10 cellular contexts compared by ENCODE assay signal in the genomic region with DNA sequence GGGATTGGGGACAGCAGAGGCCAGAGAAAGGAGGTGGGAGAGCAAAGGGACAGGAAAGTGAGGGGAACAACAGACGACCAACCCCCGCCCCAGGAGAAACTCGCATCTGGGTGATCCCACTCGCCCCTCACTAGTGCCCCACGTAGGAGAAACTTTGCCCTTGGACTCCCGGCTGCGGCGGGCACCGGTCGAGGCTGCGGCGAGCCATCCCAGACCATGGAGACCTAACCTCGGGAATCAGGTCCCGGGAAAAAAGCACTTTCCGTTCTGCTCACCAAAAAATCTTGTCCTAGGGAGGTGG. TPM values are rescaled to one million over a fixed set of nuclear protein-coding genes. Genes with fewer than 3 reads are reported as not detected.
DNase-seq lines count a peak whose midpoint lies in the region; ATAC-seq and TF ChIP-seq lines count a peak whose summit lies in the region.
"Had no signal": no experiment of that assay in that cellular context is flagged by ENCODE, and none has a peak within 500 bp of the region (broad histone marks: within the 10 kb centered on the region; RNA-seq: fewer than 3 reads in every experiment).

No MANE protein-coding gene starts in this region.

- peaks cover 83 to 97% of the 10 kb centered on the region in 2 experiments for H3K27me3 ChIP-seq in mesenchymal stem cell (ENCODE audit: control insufficient read depth in 1 of 2, insufficient read depth in 1 of 2, low read length in 2 of 2)
- peaks cover 100% of the 10 kb centered on the region for H3K27me3 ChIP-seq in transverse colon

- peaks cover 0 to 4% of the 10 kb centered on the region in 2 experiments for H3K36me3 ChIP-seq in mesenchymal stem cell (ENCODE audit: control insufficient read depth in 1 of 2, insufficient read depth in 2 of 2, low read depth in 1 of 2, low read length in 2 of 2)
- no peaks in the 10 kb centered on the region for H3K36me3 ChIP-seq in transverse colon

- no peak for TF ChIP-seq POLR2A in transverse colon (IDR thresholded peaks at IDR 0.05)

- no peak overlapping the region for H2BK120ac ChIP-seq in mesenchymal stem cell (ENCODE audit: low read depth, low read length)

- H3K23ac ChIP-seq in mesenchymal stem cell (ENCODE audit: low read length in 2 of 2), result no peak overlapping the region

- H4K8ac ChIP-seq in mesenchymal stem cell (ENCODE audit: low read length), result no peak overlapping the region

- no peak overlapping the region for H2AK5ac ChIP-seq in mesenchymal stem cell (ENCODE audit: low read length, severe bottlenecking)

- H3K27ac ChIP-seq in mesenchymal stem cell (ENCODE audit: low read length, poor library complexity, severe bottlenecking), result no peak overlapping the region
- H3K27ac ChIP-seq in transverse colon, result peak overlapping the region; percentile 71 to 82 (median 74)
- H3K27ac ChIP-seq: GM23248 had no signal

- H3K14ac ChIP-seq in mesenchymal stem cell (ENCODE audit: low read length in 2 of 2), result no peak overlapping the region

- H3K4me2 ChIP-seq in mesenchymal stem cell (ENCODE audit: low read length, poor library complexity, severe bottlenecking), result no peak overlapping the region

- no peaks in the 10 kb centered on the region for H3K79me1 ChIP-seq in mesenchymal stem cell (replicated peaks; ENCODE audit: low read length, poor library complexity, severe bottlenecking)

- in situ Hi-C loops in transverse colon (cut with MboI; ENCODE audit: low pct_ligation_motif_present in 1 of 4, low pct_unique_long_range_greater_than_20kb in 1 of 4, low sequenced_read_pairs in 3 of 4), result no loop called here

- no peak overlapping the region for H2AFZ ChIP-seq in mesenchymal stem cell (ENCODE audit: low read depth, low read length)

- H3K4me1 Mint-ChIP-seq in activated naive CD4-positive, alpha-beta T cell treated with anti-CD3 and anti-CD28 coated beads, Interleukin-2, amount 50 U/mL, for 24 hours, result peaks cover 43% of the 10 kb centered on the region
- peaks cover 44% of the 10 kb centered on the region for H3K4me1 Mint-ChIP-seq in activated naive CD8-positive, alpha-beta T cell treated with anti-CD3 and anti-CD28 coated beads, Interleukin-2, amount 50 U/mL, for 24 hours

- peak overlapping the region; percentile 96 for H3K27ac Mint-ChIP-seq in activated naive CD4-positive, alpha-beta T cell treated with anti-CD3 and anti-CD28 coated beads, Interleukin-2, amount 50 U/mL, for 24 hours
- peak overlapping the region; percentile 94 for H3K27ac Mint-ChIP-seq in activated naive CD8-positive, alpha-beta T cell treated with anti-CD3 and anti-CD28 coated beads, Interleukin-2, amount 50 U/mL, for 24 hours

- no peaks in the 10 kb centered on the region for H3K9me3 Mint-ChIP-seq in activated naive CD4-positive, alpha-beta T cell treated with anti-CD3 and anti-CD28 coated beads, Interleukin-2, amount 50 U/mL, for 24 hours
- H3K9me3 Mint-ChIP-seq in activated naive CD8-positive, alpha-beta T cell treated with anti-CD3 and anti-CD28 coated beads, Interleukin-2, amount 50 U/mL, for 24 hours, result no peaks in the 10 kb centered on the region

- no peaks in the 10 kb centered on the region for H3K27me3 Mint-ChIP-seq in activated naive CD4-positive, alpha-beta T cell treated with anti-CD3 and anti-CD28 coated beads, Interleukin-2, amount 50 U/mL, for 24 hours
- H3K27me3 Mint-ChIP-seq in activated naive CD8-positive, alpha-beta T cell treated with anti-CD3 and anti-CD28 coated beads, Interleukin-2, amount 50 U/mL, for 24 hours, result no peaks in the 10 kb centered on the region

- TF ChIP-seq CTCF in transverse colon (IDR thresholded peaks at IDR 0.05), result no peak

- H3K18ac ChIP-seq in mesenchymal stem cell (ENCODE audit: low read depth in 1 of 2, low read length in 2 of 2), result no peak overlapping the region

- intact Hi-C loops in transverse colon (cut with DNase I; ENCODE audit: low total_unique reads), result no loop called here

- no peak overlapping the region for H2BK12ac ChIP-seq in mesenchymal stem cell (ENCODE audit: low read length in 2 of 2)

- no peak overlapping the region for H2BK15ac ChIP-seq in mesenchymal stem cell (ENCODE audit: low read depth, poor library complexity, severe bottlenecking)

- peaks cover 21% of the 10 kb centered on the region for H3K36me3 Mint-ChIP-seq in activated naive CD4-positive, alpha-beta T cell treated with anti-CD3 and anti-CD28 coated beads, Interleukin-2, amount 50 U/mL, for 24 hours
- peaks cover 44% of the 10 kb centered on the region for H3K36me3 Mint-ChIP-seq in activated naive CD8-positive, alpha-beta T cell treated with anti-CD3 and anti-CD28 coated beads, Interleukin-2, amount 50 U/mL, for 24 hours (ENCODE audit: low read depth)

- TF ChIP-seq EP300 in transverse colon (IDR thresholded peaks at IDR 0.05; ENCODE audit: low read depth), result no peak

- H3K4me1 ChIP-seq in mesenchymal stem cell (ENCODE audit: control insufficient read depth, insufficient read depth, low read depth, low read length) (peaks cover 61% of the 10 kb centered on the region), transverse colon (peaks cover 12 to 72% (median 67%) of the 10 kb centered on the region in 4 donors)

- H3K4me3 ChIP-seq in mesenchymal stem cell (ENCODE audit: insufficient read depth in 1 of 2, low read depth in 1 of 2, low read length in 2 of 2) (peak overlapping the region in 1 of 2 experiments; percentile 24), transverse colon (peak overlapping the region in 3 of 4 donors; percentile 36 to 64 (median 51))
- H3K4me3 ChIP-seq: GM23248 had no signal

- H3K4me3 Mint-ChIP-seq in activated naive CD4-positive, alpha-beta T cell treated with anti-CD3 and anti-CD28 coated beads, Interleukin-2, amount 50 U/mL, for 24 hours, result peak overlapping the region; percentile 96
- H3K4me3 Mint-ChIP-seq in activated naive CD8-positive, alpha-beta T cell treated with anti-CD3 and anti-CD28 coated beads, Interleukin-2, amount 50 U/mL, for 24 hours, result peak overlapping the region; percentile 96

- no peak overlapping the region for H4K91ac ChIP-seq in mesenchymal stem cell (ENCODE audit: low read length)

- no peak for DNase-seq in activated naive CD4-positive, alpha-beta T cell treated with anti-CD3 and anti-CD28 coated beads, Interleukin-2, amount 50 U/mL, for 16 hours
- DNase-seq in activated naive CD8-positive, alpha-beta T cell treated with anti-CD3 and anti-CD28 coated beads, Interleukin-2, amount 50 U/mL, for 24 hours, result no peak
- peak; percentile 42 for DNase-seq in mesenchymal stem cell
- no peak for DNase-seq in transverse colon
- no peak for DNase-seq in NCI-H2107 treated with DMSO at 0.1 percent for 48 hours (lab: John Stamatoyannopoulos, UW; ENCODE audit: unreplicated experiment)
- DNase-seq: NCI-H2081 treated with DMSO at 0.1 percent for 48 hours had no signal

- H3K4ac ChIP-seq in mesenchymal stem cell (ENCODE audit: low read depth in 1 of 2, low read length in 2 of 2), result no peak overlapping the region

- under 1% methylated on average over 15 of the region's 15 CpGs for WGBS in mesenchymal stem cell
- WGBS in transverse colon (ENCODE audit: low coverage in 1 of 2), 2 donors, result 0 to 10% methylated on average over 2 to 15 of the region's 15 CpGs

- no peak overlapping the region for H2BK5ac ChIP-seq in mesenchymal stem cell (ENCODE audit: low read depth, low read length, poor library complexity, severe bottlenecking)

- no peak overlapping the region for H3K9ac ChIP-seq in mesenchymal stem cell (ENCODE audit: low read length)
- H3K9ac ChIP-seq: GM23248 had no signal

- ATAC-seq in activated naive CD8-positive, alpha-beta T cell treated with anti-CD3 and anti-CD28 coated beads, Interleukin-2, amount 50 U/mL, for 24 hours, result no peak
- ATAC-seq in GM21381 (IDR thresholded peaks at IDR 0.05; ENCODE audit: unreplicated experiment) (no peak), GM19324 (IDR thresholded peaks at IDR 0.05; ENCODE audit: low FRiP score, unreplicated experiment) (no peak)

- no peaks in the 10 kb centered on the region for H3K9me3 ChIP-seq in mesenchymal stem cell (ENCODE audit: control insufficient read depth, low read length)
- no peaks in the 10 kb centered on the region for H3K9me3 ChIP-seq in transverse colon

RNA-seq across cellular contexts. Expression of gene GFI1, which starts 2.6 kb away (rescaled TPM):
- polyA plus RNA-seq in mesenchymal stem cell (2013, experiment 1 of 2), result 0.10 TPM
- 0.05 TPM for polyA plus RNA-seq in mesenchymal stem cell (2013, experiment 2 of 2)
- 10 to 100 TPM in 1 of 4 donors, 1 to 10 TPM in 3; 4.5 to 15.7 (median 9.2) TPM for total RNA-seq in transverse colon
- total RNA-seq: GM23248 had no signal
- polyA plus RNA-seq: GM23248 had no signal
